ENCODE assay signal across 17 cellular contexts in the genomic region with DNA sequence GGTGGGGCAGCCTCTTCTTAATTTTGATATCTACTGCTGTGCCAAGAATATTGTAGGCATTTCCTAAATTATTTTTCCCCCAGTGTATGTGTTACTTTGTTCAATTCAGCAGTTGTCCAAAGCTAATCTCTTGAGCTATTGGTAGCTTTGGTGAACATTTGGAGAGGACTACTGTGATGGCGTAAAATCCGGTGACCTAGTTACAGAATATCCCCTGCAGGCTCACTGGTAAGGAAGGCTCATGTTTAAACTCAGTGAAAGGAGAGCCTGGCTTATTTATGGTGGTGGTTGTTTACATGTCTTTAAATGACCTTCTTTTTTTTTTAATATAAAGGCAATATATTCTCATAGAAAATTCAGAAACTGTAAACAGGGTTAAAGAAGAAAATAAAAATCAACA.
"Had no signal": no experiment of that assay in that cellular context is flagged by ENCODE, and none has a peak within 500 bp of the region (broad histone marks: within the 10 kb centered on the region; RNA-seq: fewer than 3 reads in every experiment).

No MANE protein-coding gene starts in this region.

- H3K9me3 ChIP-seq: mucosa of descending colon, SJCRH30 had no signal

- FAIRE-seq: bronchial epithelial cell, colon had no signal

- H3K27me3 Mint-ChIP-seq: activated naive CD8-positive, alpha-beta T cell; stimulated activated naive CD8-positive, alpha-beta T cell treated with anti-CD3 and anti-CD28 coated beads, Interleukin-15, Interleukin-2, amounts not matched to agents 100 ng/mL and 50 ng/mL, for 24 hours had no signal

- DNase-seq: activated CD4-positive, alpha-beta T cell treated with anti-CD3 and anti-CD28 coated beads, Interleukin-2, amount 50 U/mL, for 4 hours; activated CD4-positive, CD25-positive, alpha-beta regulatory T cell treated with anti-CD3 and anti-CD28 coated beads, Interleukin-2, amount 50 U/mL, for 72 hours; activated gamma-delta T cell; activated T-cell treated with anti-CD3 and anti-CD28 coated beads, Interleukin-2, amount 50 U/mL, for 48 hours; effector CD8-positive, alpha-beta T cell; hypothalamus; occipital lobe; SJCRH30; stimulated activated CD4-positive, alpha-beta T cell treated with anti-CD3 and anti-CD28 coated beads, Interleukin-15, amount 100 ng/mL, for 24 hours; stimulated activated CD4-positive, alpha-beta T cell treated with anti-CD3 and anti-CD28 coated beads, Interleukin-4, amount 100 ng/mL, for 24 hours had no signal

- H3K4me3 Mint-ChIP-seq: activated naive CD8-positive, alpha-beta T cell; nephron; stimulated activated naive CD8-positive, alpha-beta T cell treated with anti-CD3 and anti-CD28 coated beads, Interleukin-15, Interleukin-2, amounts not matched to agents 100 ng/mL and 50 ng/mL, for 24 hours had no signal

- H3K27ac Mint-ChIP-seq: activated naive CD8-positive, alpha-beta T cell; stimulated activated naive CD8-positive, alpha-beta T cell treated with anti-CD3 and anti-CD28 coated beads, Interleukin-15, Interleukin-2, amounts not matched to agents 100 ng/mL and 50 ng/mL, for 24 hours had no signal

- H3K27ac ChIP-seq: SJCRH30 had no signal

- H3K4me1 ChIP-seq: SJCRH30 had no signal

- H3K36me3 ChIP-seq: SJCRH30 had no signal

- H3K4me3 ChIP-seq: lung, mucosa of descending colon, SJCRH30 had no signal

- H3K27me3 ChIP-seq: SJCRH30 had no signal

- H3K9me3 Mint-ChIP-seq: nephron; stimulated activated naive CD8-positive, alpha-beta T cell treated with anti-CD3 and anti-CD28 coated beads, Interleukin-15, Interleukin-2, amounts not matched to agents 100 ng/mL and 50 ng/mL, for 24 hours had no signal
